ENCODE assay signal across 1 cellular context in the genomic region with DNA sequence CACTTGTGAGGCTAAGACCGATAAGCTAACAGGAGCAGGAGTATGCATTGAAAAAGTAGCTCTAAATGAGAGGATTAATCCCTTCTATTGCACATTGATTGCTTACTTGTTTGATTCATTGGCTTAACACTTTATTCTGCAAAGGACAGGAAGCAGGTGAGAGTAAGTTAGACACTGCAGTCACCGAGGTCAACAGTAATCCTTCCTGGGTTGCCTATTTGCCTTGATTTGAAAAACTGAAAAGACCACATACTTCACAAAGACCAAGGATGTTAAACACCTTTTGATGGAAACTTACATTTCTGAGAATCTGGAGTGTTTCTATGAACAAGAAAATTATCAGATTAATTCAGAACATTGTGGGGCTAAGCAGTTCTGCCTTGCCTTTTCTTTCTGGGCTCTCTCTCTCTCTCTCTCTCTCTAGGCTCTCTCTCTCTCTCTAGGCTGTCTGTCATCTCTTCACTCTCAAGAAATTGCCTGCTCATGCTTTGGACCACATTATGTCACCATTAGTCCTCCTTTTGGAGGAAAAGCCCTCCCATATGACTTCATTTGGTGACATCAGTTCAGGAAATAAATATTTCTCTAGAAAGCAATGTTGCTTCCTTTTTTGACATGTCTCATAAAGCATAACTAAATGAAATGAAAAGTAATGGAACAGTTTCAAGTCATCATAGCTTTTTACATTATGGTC.
TF ChIP-seq lines count a peak whose summit lies in the region.

No MANE protein-coding gene starts in this region.

TF ChIP-seq in SK-N-SH, 30 proteins besides CTCF, POLR2A, EP300 and RAD21 (continued from another document):
- TF ChIP-seq, protein P1, sequence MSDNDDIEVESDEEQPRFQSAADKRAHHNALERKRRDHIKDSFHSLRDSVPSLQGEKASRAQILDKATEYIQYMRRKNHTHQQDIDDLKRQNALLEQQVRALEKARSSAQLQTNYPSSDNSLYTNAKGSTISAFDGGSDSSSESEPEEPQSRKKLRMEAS (IDR thresholded peaks at IDR 0.05; ENCODE audit: low read depth), result peak; percentile 31; the same call in 1 of the 2 replicates
- TF ChIP-seq JUND (IDR thresholded peaks at IDR 0.05) (peak; percentile 54; the same call in 1 of the 2 replicates), ELF1 (IDR thresholded peaks at IDR 0.05) (no peak), NFIC (IDR thresholded peaks at IDR 0.05; ENCODE audit: borderline replicate concordance) (peak; percentile 35; the same call in 1 of the 2 replicates), TEAD4 (IDR thresholded peaks at IDR 0.05; ENCODE audit: borderline replicate concordance, insufficient read depth) (no peak), YY1 (IDR thresholded peaks at IDR 0.05; ENCODE audit: low read depth) (no peak), FOSL2 (IDR thresholded peaks at IDR 0.05; ENCODE audit: borderline replicate concordance, low read depth) (peak; percentile 48; the same call in 1 of the 2 replicates), SIN3A (IDR thresholded peaks at IDR 0.05; ENCODE audit: borderline replicate concordance, low read depth, low read length) (no peak), NRF1 (IDR thresholded peaks at IDR 0.05; ENCODE audit: low read depth, low read length) (no peak), SMC3 (IDR thresholded peaks at IDR 0.05; ENCODE audit: low read depth, low read length) (no peak), GABPA (IDR thresholded peaks at IDR 0.05; ENCODE audit: low read depth) (no peak), TCF12 (IDR thresholded peaks at IDR 0.05) (peak; percentile 57; the same call in 1 of the 2 replicates)
- TF ChIP-seq, protein P2, sequence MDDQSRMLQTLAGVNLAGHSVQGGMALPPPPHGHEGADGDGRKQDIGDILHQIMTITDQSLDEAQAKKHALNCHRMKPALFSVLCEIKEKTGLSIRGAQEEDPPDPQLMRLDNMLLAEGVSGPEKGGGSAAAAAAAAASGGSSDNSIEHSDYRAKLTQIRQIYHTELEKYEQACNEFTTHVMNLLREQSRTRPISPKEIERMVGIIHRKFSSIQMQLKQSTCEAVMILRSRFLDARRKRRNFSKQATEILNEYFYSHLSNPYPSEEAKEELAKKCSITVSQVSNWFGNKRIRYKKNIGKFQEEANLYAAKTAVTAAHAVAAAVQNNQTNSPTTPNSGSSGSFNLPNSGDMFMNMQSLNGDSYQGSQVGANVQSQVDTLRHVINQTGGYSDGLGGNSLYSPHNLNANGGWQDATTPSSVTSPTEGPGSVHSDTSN (IDR thresholded peaks at IDR 0.05), result peak; percentile 82
- TF ChIP-seq, protein P3, sequence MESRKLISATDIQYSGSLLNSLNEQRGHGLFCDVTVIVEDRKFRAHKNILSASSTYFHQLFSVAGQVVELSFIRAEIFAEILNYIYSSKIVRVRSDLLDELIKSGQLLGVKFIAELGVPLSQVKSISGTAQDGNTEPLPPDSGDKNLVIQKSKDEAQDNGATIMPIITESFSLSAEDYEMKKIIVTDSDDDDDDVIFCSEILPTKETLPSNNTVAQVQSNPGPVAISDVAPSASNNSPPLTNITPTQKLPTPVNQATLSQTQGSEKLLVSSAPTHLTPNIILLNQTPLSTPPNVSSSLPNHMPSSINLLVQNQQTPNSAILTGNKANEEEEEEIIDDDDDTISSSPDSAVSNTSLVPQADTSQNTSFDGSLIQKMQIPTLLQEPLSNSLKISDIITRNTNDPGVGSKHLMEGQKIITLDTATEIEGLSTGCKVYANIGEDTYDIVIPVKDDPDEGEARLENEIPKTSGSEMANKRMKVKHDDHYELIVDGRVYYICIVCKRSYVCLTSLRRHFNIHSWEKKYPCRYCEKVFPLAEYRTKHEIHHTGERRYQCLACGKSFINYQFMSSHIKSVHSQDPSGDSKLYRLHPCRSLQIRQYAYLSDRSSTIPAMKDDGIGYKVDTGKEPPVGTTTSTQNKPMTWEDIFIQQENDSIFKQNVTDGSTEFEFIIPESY (IDR thresholded peaks at IDR 0.05; ENCODE audit: borderline replicate concordance, low read depth), result no peak
- TF ChIP-seq, protein P4, sequence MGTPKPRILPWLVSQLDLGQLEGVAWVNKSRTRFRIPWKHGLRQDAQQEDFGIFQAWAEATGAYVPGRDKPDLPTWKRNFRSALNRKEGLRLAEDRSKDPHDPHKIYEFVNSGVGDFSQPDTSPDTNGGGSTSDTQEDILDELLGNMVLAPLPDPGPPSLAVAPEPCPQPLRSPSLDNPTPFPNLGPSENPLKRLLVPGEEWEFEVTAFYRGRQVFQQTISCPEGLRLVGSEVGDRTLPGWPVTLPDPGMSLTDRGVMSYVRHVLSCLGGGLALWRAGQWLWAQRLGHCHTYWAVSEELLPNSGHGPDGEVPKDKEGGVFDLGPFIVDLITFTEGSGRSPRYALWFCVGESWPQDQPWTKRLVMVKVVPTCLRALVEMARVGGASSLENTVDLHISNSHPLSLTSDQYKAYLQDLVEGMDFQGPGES (IDR thresholded peaks at IDR 0.05; ENCODE audit: low read depth, low read length), result no peak
